13 cellular contexts compared by ENCODE assay signal in genomic region chr5:115457985-115458384, GRCh38.
DNase-seq lines count a peak whose midpoint lies in the region; ATAC-seq and TF ChIP-seq lines count a peak whose summit lies in the region.
"Had no signal": no experiment of that assay in that cellular context is flagged by ENCODE, and none has a peak within 500 bp of the region (broad histone marks: within the 10 kb centered on the region; RNA-seq: fewer than 3 reads in every experiment).

No MANE protein-coding gene starts in this region.

- intact Hi-C loops in Right ventricle myocardium inferior (cut with DNase I): no loop called here
- intact Hi-C loops in left ventricle myocardium inferior (cut with micrococcal nuclease): no loop called here
- intact Hi-C loops in mucosa of descending colon (cut with DNase I, micrococcal nuclease): no loop called here
- intact Hi-C loops in upper lobe of right lung (cut with DNase I): no loop called here

- TF ChIP-seq CTCF in left ventricle myocardium inferior (IDR thresholded peaks at IDR 0.05; ENCODE audit: borderline replicate concordance) (no peak), mucosa of descending colon (IDR thresholded peaks at IDR 0.05) (no peak), upper lobe of right lung (IDR thresholded peaks at IDR 0.05) (no peak)

- CTCF ChIA-PET in activated CD8-positive, alpha-beta T cell treated with anti-CD3 and anti-CD28 coated beads, Interleukin-2, amount 10 ng/mL, durations not matched to agents 7 days and 5 days (lab: Charles Lee): no interaction called here

- ATAC-seq in Right ventricle myocardium inferior (peak; percentile 35), mucosa of descending colon (peak; percentile 67), upper lobe of right lung (peak; percentile 42)
- no peak for ATAC-seq in activated CD8-positive, alpha-beta T cell treated with anti-CD3 and anti-CD28 coated beads, Interleukin-2, amount 10 ng/mL, durations not matched to agents 7 days and 5 days
- ATAC-seq: activated T-cell treated with anti-CD3 and anti-CD28 coated beads, Interleukin-2, amount 50 U/mL, for 72 hours had no signal

- no peaks in the 10 kb centered on the region for H3K9me3 Mint-ChIP-seq in activated CD8-positive, alpha-beta T cell treated with anti-CD3 and anti-CD28 coated beads, Interleukin-2, amount 10 ng/mL, durations not matched to agents 7 days and 5 days (ENCODE audit: insufficient read depth)
- H3K9me3 Mint-ChIP-seq: activated T-cell treated with anti-CD3 and anti-CD28 coated beads, Interleukin-2, amount 50 U/mL, for 72 hours had no signal

- POLR2A ChIA-PET in activated CD8-positive, alpha-beta T cell treated with anti-CD3 and anti-CD28 coated beads, Interleukin-2, amount 10 ng/mL, durations not matched to agents 7 days and 5 days (lab: Charles Lee): no interaction called here

- DNase-seq in Right ventricle myocardium inferior (ENCODE audit: missing footprints): no peak
- no peak for DNase-seq in left ventricle myocardium inferior
- peak; percentile 38 for DNase-seq in dermis blood vessel endothelial cell
- DNase-seq in mucosa of descending colon: peak in 2 of 3 donors; percentile 52 to 53
- DNase-seq in upper lobe of right lung: no peak
- DNase-seq in activated CD8-positive, alpha-beta T cell treated with anti-CD3 and anti-CD28 coated beads, Interleukin-2, amount 10 ng/mL, durations not matched to agents 7 days and 5 days: no peak
- DNase-seq in occipital lobe (lab: John Stamatoyannopoulos, UW): no peak
- no peak for DNase-seq in OCI-M1 (lab: John Stamatoyannopoulos, UW)
- DNase-seq: activated T-cell treated with anti-CD3 and anti-CD28 coated beads, Interleukin-2, amount 50 U/mL, for 72 hours; dorsolateral prefrontal cortex; immature natural killer cell; Peyer's patch; testis had no signal

- H3K4me3 ChIP-seq in left ventricle myocardium inferior (no peak overlapping the region), mucosa of descending colon (no peak overlapping the region), upper lobe of right lung (no peak overlapping the region)
- H3K4me3 ChIP-seq: dorsolateral prefrontal cortex, Peyer's patch, testis had no signal

- H3K27me3 Mint-ChIP-seq in activated CD8-positive, alpha-beta T cell treated with anti-CD3 and anti-CD28 coated beads, Interleukin-2, amount 10 ng/mL, durations not matched to agents 7 days and 5 days (ENCODE audit: low read depth): no peaks in the 10 kb centered on the region

- H3K27ac Mint-ChIP-seq in activated CD8-positive, alpha-beta T cell treated with anti-CD3 and anti-CD28 coated beads, Interleukin-2, amount 10 ng/mL, durations not matched to agents 7 days and 5 days: no peak overlapping the region
- H3K27ac Mint-ChIP-seq: activated T-cell treated with anti-CD3 and anti-CD28 coated beads, Interleukin-2, amount 50 U/mL, for 72 hours; immature natural killer cell had no signal

- H3K36me3 ChIP-seq in left ventricle myocardium inferior: no peaks in the 10 kb centered on the region
- H3K36me3 ChIP-seq in mucosa of descending colon (ENCODE audit: low read depth): no peaks in the 10 kb centered on the region
- no peaks in the 10 kb centered on the region for H3K36me3 ChIP-seq in upper lobe of right lung
- H3K36me3 ChIP-seq: Peyer's patch had no signal

- no peaks in the 10 kb centered on the region for H3K36me3 Mint-ChIP-seq in activated CD8-positive, alpha-beta T cell treated with anti-CD3 and anti-CD28 coated beads, Interleukin-2, amount 10 ng/mL, durations not matched to agents 7 days and 5 days (ENCODE audit: low read depth)
- H3K36me3 Mint-ChIP-seq: immature natural killer cell had no signal

- H3K27me3 ChIP-seq in left ventricle myocardium inferior (ENCODE audit: low read depth) (no peaks in the 10 kb centered on the region), upper lobe of right lung (no peaks in the 10 kb centered on the region)
- H3K27me3 ChIP-seq: dorsolateral prefrontal cortex, Peyer's patch, testis had no signal

- no peak overlapping the region for H3K4me3 Mint-ChIP-seq in activated CD8-positive, alpha-beta T cell treated with anti-CD3 and anti-CD28 coated beads, Interleukin-2, amount 10 ng/mL, durations not matched to agents 7 days and 5 days
- H3K4me3 Mint-ChIP-seq: activated T-cell treated with anti-CD3 and anti-CD28 coated beads, Interleukin-2, amount 50 U/mL, for 72 hours; immature natural killer cell had no signal

- H3K4me1 Mint-ChIP-seq in activated CD8-positive, alpha-beta T cell treated with anti-CD3 and anti-CD28 coated beads, Interleukin-2, amount 10 ng/mL, durations not matched to agents 7 days and 5 days (ENCODE audit: low read depth): peaks cover 8% of the 10 kb centered on the region
- H3K4me1 Mint-ChIP-seq: immature natural killer cell had no signal

- H3K27ac ChIP-seq in left ventricle myocardium inferior (replicated peaks): no peak overlapping the region
- H3K27ac ChIP-seq in upper lobe of right lung: no peak overlapping the region
- H3K27ac ChIP-seq: dorsolateral prefrontal cortex, testis had no signal

- H3K4me1 ChIP-seq in left ventricle myocardium inferior: peaks cover 62% of the 10 kb centered on the region
- peaks cover 29% of the 10 kb centered on the region for H3K4me1 ChIP-seq in mucosa of descending colon (ENCODE audit: low read depth)
- H3K4me1 ChIP-seq in upper lobe of right lung: peaks cover 15% of the 10 kb centered on the region
- H3K4me1 ChIP-seq: testis had no signal

- H3K9me3 ChIP-seq in left ventricle myocardium inferior (replicated peaks): no peaks in the 10 kb centered on the region
- no peaks in the 10 kb centered on the region for H3K9me3 ChIP-seq in mucosa of descending colon
- H3K9me3 ChIP-seq in upper lobe of right lung: no peaks in the 10 kb centered on the region
- H3K9me3 ChIP-seq: Peyer's patch, testis had no signal

Comparison
In these comparisons a context has a peak if more than half of its experiments do, and no peak if none do; other contexts are left out.
1. DNase-seq: peak in dermis blood vessel endothelial cell (single experiment) and mucosa of descending colon (2 of 3); none in Right ventricle myocardium inferior (single experiment), left ventricle myocardium inferior (single experiment), upper lobe of right lung (single experiment), activated CD8-positive, alpha-beta T cell treated with anti-CD3 and anti-CD28 coated beads, Interleukin-2, amount 10 ng/mL, durations not matched to agents 7 days and 5 days (single experiment), occipital lobe (single experiment) and OCI-M1 (single experiment).